ENCODE assay signal across 12 cellular contexts in the genomic region with DNA sequence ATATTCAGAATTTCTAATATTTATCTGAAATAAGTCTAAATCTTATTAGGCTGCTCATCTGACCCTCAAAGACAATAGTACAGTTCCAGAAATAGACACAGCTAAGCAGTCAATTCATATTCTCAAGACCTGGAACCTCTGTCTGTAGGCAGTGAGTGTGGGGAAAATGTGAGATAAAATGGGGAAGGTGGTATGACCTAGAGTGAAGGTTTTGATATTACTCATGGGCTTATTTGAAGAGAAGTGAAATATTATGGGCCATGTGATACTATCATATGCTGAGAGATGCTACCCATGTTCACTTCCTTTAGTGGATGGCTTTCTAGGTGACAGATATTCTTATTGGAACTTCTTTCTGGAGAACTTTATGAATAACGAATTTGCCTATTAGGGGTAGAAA. TPM values are rescaled to one million over a fixed set of nuclear protein-coding genes. Genes with fewer than 3 reads are reported as not detected.
DNase-seq lines count a peak whose midpoint lies in the region; ATAC-seq and TF ChIP-seq lines count a peak whose summit lies in the region.
"Had no signal": no experiment of that assay in that cellular context is flagged by ENCODE, and none has a peak within 500 bp of the region (broad histone marks: within the 10 kb centered on the region; RNA-seq: fewer than 3 reads in every experiment).

No MANE protein-coding gene starts in this region.

- H3K27ac ChIP-seq in HL-60 (replicated peaks) = peak overlapping the region; percentile 78
- peak overlapping the region; percentile 59 for H3K27ac ChIP-seq in naive thymus-derived CD4-positive, alpha-beta T cell (ENCODE audit: low read depth, low read length)
- H3K27ac ChIP-seq in WERI-Rb-1 = no peak overlapping the region
- H3K27ac ChIP-seq: A549, SJSA1 had no signal

- peak overlapping the region; percentile 28 to 88 (median 70) for H3K4me3 Mint-ChIP-seq in naive thymus-derived CD4-positive, alpha-beta T cell
- H3K4me3 Mint-ChIP-seq: brain had no signal

- peak; percentile 70 to 73 for ATAC-seq in activated CD4-positive, CD25-positive, alpha-beta regulatory T cell treated with anti-CD3 and anti-CD28 coated beads, Interleukin-2, amount 50 U/mL, for 24 hours
- peak; percentile 80 for ATAC-seq in GM21786 (IDR thresholded peaks at IDR 0.05; ENCODE audit: unreplicated experiment)
- peak; percentile 52 for ATAC-seq in naive thymus-derived CD4-positive, alpha-beta T cell
- ATAC-seq: A549 had no signal

- POLR2A ChIA-PET in naive thymus-derived CD4-positive, alpha-beta T cell (lab: Charles Lee) = interaction anchor here (1.3 to 33.4 kb wide), 5 partner anchors 11 to 54 kb away, joined by 4 to 853 read pairs (median 77); a partner anchor contains a TSS

- H3K36me3 Mint-ChIP-seq in naive thymus-derived CD4-positive, alpha-beta T cell = peaks cover 0 to 32% (median 26%) of the 10 kb centered on the region in 5 donors
- H3K36me3 Mint-ChIP-seq: brain had no signal

- peaks cover 96 to 97% of the 10 kb centered on the region in 2 donors for H3K4me1 ChIP-seq in naive thymus-derived CD4-positive, alpha-beta T cell (ENCODE audit: control insufficient read depth in 2 of 2, insufficient read depth in 2 of 2, low read length in 2 of 2)
- H3K4me1 ChIP-seq: SJSA1 had no signal

- peaks cover 78 to 99% (median 95%) of the 10 kb centered on the region in 7 donors for H3K4me1 Mint-ChIP-seq in naive thymus-derived CD4-positive, alpha-beta T cell

- TF ChIP-seq CTCF in HL-60 (IDR thresholded peaks at IDR 0.05; ENCODE audit: insufficient read depth, low read length) (no peak), WERI-Rb-1 (IDR thresholded peaks at IDR 0.05; ENCODE audit: low read depth, low read length) (no peak)

- DNase-seq in activated CD4-positive, CD25-positive, alpha-beta regulatory T cell (lab: John Stamatoyannopoulos, UW) = no peak
- DNase-seq in HL-60 (ENCODE audit: low read depth in 1 of 2, low spot score in 1 of 2) (no peak), NCI-H774 (lab: John Stamatoyannopoulos, UW) (no peak), WERI-Rb-1 (no peak), SW480 (ENCODE audit: low spot score) (no peak)
- DNase-seq in naive thymus-derived CD4-positive, alpha-beta T cell = no peak

- H3K27me3 Mint-ChIP-seq in naive thymus-derived CD4-positive, alpha-beta T cell = no peaks in the 10 kb centered on the region

- peaks cover 0 to 2% (median 0%) of the 10 kb centered on the region in 11 donors for H3K9me3 Mint-ChIP-seq in naive thymus-derived CD4-positive, alpha-beta T cell

- intact Hi-C loops in naive thymus-derived CD4-positive, alpha-beta T cell (cut with micrococcal nuclease) = loop anchor here (1.0 to 5.0 kb wide), 2 partner anchors 9 to 33 kb away; a partner anchor contains a TSS

- H3K4me3 ChIP-seq in HL-60 (replicated peaks; ENCODE audit: insufficient read depth, low read length) = no peak overlapping the region
- no peak overlapping the region for H3K4me3 ChIP-seq in naive thymus-derived CD4-positive, alpha-beta T cell (ENCODE audit: low read length)
- no peak overlapping the region for H3K4me3 ChIP-seq in WERI-Rb-1 (ENCODE audit: low read depth, low read length)
- H3K4me3 ChIP-seq: A549, HAP-1, SJSA1 had no signal

- H3K27me3 ChIP-seq in HL-60 (ENCODE audit: insufficient read depth, poor library complexity, severe bottlenecking) (no peaks in the 10 kb centered on the region), WERI-Rb-1 (ENCODE audit: insufficient read depth, low read depth, severe bottlenecking) (no peaks in the 10 kb centered on the region)
- no peaks in the 10 kb centered on the region for H3K27me3 ChIP-seq in naive thymus-derived CD4-positive, alpha-beta T cell (ENCODE audit: control insufficient read depth in 2 of 2, insufficient read depth in 2 of 2, low read length in 2 of 2)
- H3K27me3 ChIP-seq: SJSA1 had no signal

- peak overlapping the region; percentile 84 to 98 (median 91) for H3K27ac Mint-ChIP-seq in naive thymus-derived CD4-positive, alpha-beta T cell

- H3K9me3 ChIP-seq in naive thymus-derived CD4-positive, alpha-beta T cell (ENCODE audit: control insufficient read depth in 2 of 3, low read length in 3 of 3) = no peaks in the 10 kb centered on the region
- no peaks in the 10 kb centered on the region for H3K9me3 ChIP-seq in WERI-Rb-1 (ENCODE audit: severe bottlenecking)
- H3K9me3 ChIP-seq: A549, HAP-1, SJSA1 had no signal

- no peaks in the 10 kb centered on the region for H3K36me3 ChIP-seq in naive thymus-derived CD4-positive, alpha-beta T cell (ENCODE audit: control insufficient read depth in 2 of 3, insufficient read depth in 3 of 3, low read length in 3 of 3)
- no peaks in the 10 kb centered on the region for H3K36me3 ChIP-seq in WERI-Rb-1
- H3K36me3 ChIP-seq: HAP-1 had no signal

- CTCF ChIA-PET in naive thymus-derived CD4-positive, alpha-beta T cell (lab: Charles Lee) = interaction anchor here (0.6 to 1.2 kb wide), 3 partner anchors 33 to 291 kb away, joined by 3 to 4 read pairs (median 3); no protein-coding TSS in a partner anchor

RNA-seq across cellular contexts. Expression of a gene that starts 33.5 kb away (rescaled TPM):
- total RNA-seq in naive thymus-derived CD4-positive, alpha-beta T cell = 100 to 1,000 TPM in 4 of 5 experiments, 10 to 100 TPM in 1; 63.0 to 171 (median 155) TPM
- 100 to 1,000 TPM; 150 to 263 TPM for polyA plus RNA-seq in naive thymus-derived CD4-positive, alpha-beta T cell
